Comparison of ENCODE assay signal across 28 cellular contexts in the genomic region with DNA sequence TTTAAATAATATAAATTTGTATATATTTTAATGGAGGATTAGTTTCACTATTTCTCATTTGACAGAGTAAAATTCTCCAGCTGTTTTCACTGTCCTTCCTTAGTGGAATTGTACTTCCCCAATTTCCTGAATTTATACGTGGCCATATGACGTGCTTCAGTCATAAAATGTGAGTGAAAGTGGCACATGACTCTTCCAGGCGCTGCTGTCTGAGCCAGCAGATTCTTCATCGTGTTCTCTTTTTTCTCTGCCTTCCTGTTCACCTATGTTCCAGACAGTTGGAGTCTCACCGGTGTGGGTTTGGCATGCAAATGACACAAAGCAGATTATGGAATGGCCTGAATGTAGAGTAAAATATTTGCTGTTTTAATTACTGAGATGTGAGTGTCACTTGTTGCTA.
DNase-seq lines count a peak whose midpoint lies in the region; ATAC-seq and TF ChIP-seq lines count a peak whose summit lies in the region.
"Had no signal": no experiment of that assay in that cellular context is flagged by ENCODE, and none has a peak within 500 bp of the region (broad histone marks: within the 10 kb centered on the region; RNA-seq: fewer than 3 reads in every experiment).

No MANE protein-coding gene starts in this region.

- no peaks in the 10 kb centered on the region for H3K9me3 ChIP-seq in GM23248 (ENCODE audit: low read depth)
- no peaks in the 10 kb centered on the region for H3K9me3 ChIP-seq in RWPE2 (ENCODE audit: severe bottlenecking)
- H3K9me3 ChIP-seq: SJSA1 had no signal

- H4K20me1 ChIP-seq in GM23248 (ENCODE audit: insufficient read depth): no peaks in the 10 kb centered on the region

- H3F3A ChIP-seq in GM23248 (ENCODE audit: insufficient read depth): peaks cover 6% of the 10 kb centered on the region; the same call in 1 of the 2 replicates

- no peak overlapping the region for H3K27ac ChIP-seq in GM23248
- no peak overlapping the region for H3K27ac ChIP-seq in RWPE2 (ENCODE audit: poor library complexity, severe bottlenecking)
- H3K27ac ChIP-seq: brain microvascular endothelial cell, HL-60, KMS-11, SJSA1, WERI-Rb-1 had no signal

- H3K9ac ChIP-seq in GM23248: no peak overlapping the region
- H3K9ac ChIP-seq: KMS-11 had no signal

- no peak overlapping the region for H3K4me3 ChIP-seq in GM23248
- no peak overlapping the region for H3K4me3 ChIP-seq in RWPE2 (ENCODE audit: severe bottlenecking)
- no peak overlapping the region for H3K4me3 ChIP-seq in fibroblast of villous mesenchyme (ENCODE audit: low read depth, low read length)
- H3K4me3 ChIP-seq: lung, SJSA1 had no signal

- no peak overlapping the region for H3K4me2 ChIP-seq in GM23248 (ENCODE audit: unreplicated experiment)
- H3K4me2 ChIP-seq: KMS-11 had no signal

- H3K36me3 ChIP-seq in GM23248 (ENCODE audit: low read depth): no peaks in the 10 kb centered on the region
- H3K36me3 ChIP-seq in RWPE2 (ENCODE audit: low read depth): no peaks in the 10 kb centered on the region
- H3K36me3 ChIP-seq: brain microvascular endothelial cell, SJSA1, WERI-Rb-1 had no signal

- ATAC-seq in RWPE2 (ENCODE audit: low read depth): peak; percentile 56; the same call in 2 of the 3 replicates
- ATAC-seq in Right ventricle myocardium inferior: no peak
- no peak for ATAC-seq in HG02571 (IDR thresholded peaks at IDR 0.05; ENCODE audit: unreplicated experiment)
- ATAC-seq: activated naive CD4-positive, alpha-beta T cell treated with anti-CD3 and anti-CD28 coated beads, Interleukin-2, amount 50 U/mL, for 72 hours; stimulated activated naive B cell treated with anti-CD40 and anti-IgM and Interleukin-4, amounts not matched to agents 10 μg/mL and 1 μg/mL and 100 μg/mL, for 72 hours had no signal

- H3K4me1 ChIP-seq in GM23248 (ENCODE audit: insufficient read depth) (no peaks in the 10 kb centered on the region), RWPE2 (ENCODE audit: insufficient read depth, poor library complexity, severe bottlenecking) (no peaks in the 10 kb centered on the region)
- H3K4me1 ChIP-seq: SJSA1 had no signal

- no peak for DNase-seq in GM23248
- DNase-seq in RWPE2 (ENCODE audit: low spot score): no peak
- DNase-seq in fibroblast of villous mesenchyme (ENCODE audit: low read depth): peak; percentile 21
- DNase-seq in renal cortical epithelial cell (ENCODE audit: low read depth): peak; percentile 18
- DNase-seq in islet precursor cell: no peak
- no peak for DNase-seq in Right ventricle myocardium inferior (ENCODE audit: missing footprints)
- DNase-seq: activated CD4-positive, alpha-beta T cell treated with anti-CD3 and anti-CD28 coated beads for 4 hours; activated T-cell treated with anti-CD3 and anti-CD28 coated beads for 4 hours; AML-193; amygdala; brain microvascular endothelial cell; CD4-positive, CD25-positive, alpha-beta regulatory T cell; EL; H7; head of caudate nucleus; kidney; NCI-H1417 treated with DMSO at 0.1 percent for 48 hours; NCI-H2029 treated with DMSO at 0.1 percent for 48 hours; NCI-H82; stimulated activated naive B cell treated with anti-CD40 and anti-IgM and Interleukin-4, amounts not matched to agents 10 μg/mL and 1 μg/mL and 100 μg/mL, for 72 hours; T1000; WERI-Rb-1 had no signal

- peak overlapping the region; percentile 31; the same call in 1 of the 2 replicates for H2AFZ ChIP-seq in GM23248

- H3K27me3 ChIP-seq in GM23248 (replicated peaks; ENCODE audit: insufficient read depth): no peaks in the 10 kb centered on the region
- no peaks in the 10 kb centered on the region for H3K27me3 ChIP-seq in RWPE2 (ENCODE audit: insufficient read depth, poor library complexity, severe bottlenecking)
- H3K27me3 ChIP-seq: brain microvascular endothelial cell, SJSA1 had no signal

- intact Hi-C loops in Right ventricle myocardium inferior (cut with DNase I): no loop called here

- in situ Hi-C loops in GM23248 (cut with MboI): no loop called here

- 52% methylated on average over 5 of the region's 5 CpGs for WGBS in GM23248 (ENCODE audit: low coverage in 1 of 2, low lambda C conversion rate in 2 of 2, missing lambda C conversion rate in 2 of 2), 2 experiments

- H3K9me2 ChIP-seq in GM23248 (ENCODE audit: insufficient read depth): no peaks in the 10 kb centered on the region

- TF ChIP-seq CTCF in RWPE2 (IDR thresholded peaks at IDR 0.05; ENCODE audit: poor library complexity, severe bottlenecking) (no peak), fibroblast of villous mesenchyme (IDR thresholded peaks at IDR 0.05; ENCODE audit: insufficient read depth, low read depth, low read length) (no peak)

- H3K79me2 ChIP-seq in GM23248 (ENCODE audit: insufficient read depth): no peaks in the 10 kb centered on the region

Comparison
In these comparisons a context has a peak if more than half of its experiments do, and no peak if none do; other contexts are left out.
1. DNase-seq: peak in fibroblast of villous mesenchyme (single experiment) and renal cortical epithelial cell (single experiment); none in GM23248 (single experiment), RWPE2 (single experiment), islet precursor cell (single experiment) and Right ventricle myocardium inferior (single experiment).